Comparison of ENCODE assay signal across 22 cellular contexts in genomic region chr4:140277576-140277975, GRCh38.
"Had no signal": no experiment of that assay in that cellular context is flagged by ENCODE, and none has a peak within 500 bp of the region (broad histone marks: within the 10 kb centered on the region; RNA-seq: fewer than 3 reads in every experiment).

No MANE protein-coding gene starts in this region.

- H3K4me3 ChIP-seq: breast epithelium had no signal

- H3K36me3 ChIP-seq: breast epithelium had no signal

- H3K27me3 ChIP-seq: breast epithelium had no signal

- DNase-seq: activated CD4-positive, alpha-beta memory T cell treated with anti-CD3 and anti-CD28 coated beads, Interleukin-2, amount 10 ng/mL, durations not matched to agents 7 days and 5 days; activated CD4-positive, alpha-beta T cell treated with anti-CD3 and anti-CD28 coated beads, Interleukin-2, amount 50 U/mL, for 1 hour; activated CD4-positive, CD25-positive, alpha-beta regulatory T cell; activated gamma-delta T cell treated with Interleukin-2 at 50 U/mL for 16 hours; activated naive CD4-positive, alpha-beta T cell treated with anti-CD3 and anti-CD28 coated beads, Interleukin-2, amount 10 ng/mL, durations not matched to agents 7 days and 5 days; activated naive CD8-positive, alpha-beta T cell treated with anti-CD3 and anti-CD28 coated beads, Interleukin-2, amount 10 ng/mL, durations not matched to agents 7 days and 5 days; activated T-cell treated with anti-CD3 and anti-CD28 coated beads, Interleukin-2, amount 50 U/mL, for 72 hours; aorta; central memory CD4-positive, alpha-beta T cell; KG1; NCI-H1092; NCI-H1417; NCI-H1930; NCI-H2171 treated with DMSO at 0.1 percent for 48 hours; NCI-H345; NCI-H510A; NCI-H526 treated with DMSO at 0.1 percent for 48 hours; NCI-H82; RPMI8226; SK-N-SH; T-helper 1 cell had no signal
